ENCODE assay signal across 8 cellular contexts in genomic region chr1:35809156-35810095, GRCh38. TPM values are rescaled to one million over a fixed set of nuclear protein-coding genes. Genes with fewer than 3 reads are reported as not detected.
A peak's percentile ranks its signal among the peaks of the same experiment; 100 is the strongest.
DNase-seq lines count a peak whose midpoint lies in the region; ATAC-seq and TF ChIP-seq lines count a peak whose summit lies in the region.

No MANE protein-coding gene starts in this region.

- H3K4ac ChIP-seq in mesenchymal stem cell (ENCODE audit: low read depth in 1 of 2, low read length in 2 of 2) = no peak overlapping the region

- H3K79me1 ChIP-seq in mesenchymal stem cell (replicated peaks; ENCODE audit: low read length, poor library complexity, severe bottlenecking) = peaks cover 16% of the 10 kb centered on the region

- H2AFZ ChIP-seq in mesenchymal stem cell (ENCODE audit: low read depth, low read length) = no peak overlapping the region

- H2BK120ac ChIP-seq in mesenchymal stem cell (ENCODE audit: low read depth, low read length) = no peak overlapping the region

- no peaks in the 10 kb centered on the region for H3K36me3 Mint-ChIP-seq in activated naive CD4-positive, alpha-beta T cell treated with anti-CD3 and anti-CD28 coated beads, Interleukin-2, amount 50 U/mL, for 24 hours

- TF ChIP-seq POLR2A in body of pancreas (IDR thresholded peaks at IDR 0.05) = no peak

- H2AK5ac ChIP-seq in mesenchymal stem cell (ENCODE audit: low read length, severe bottlenecking) = no peak overlapping the region

- H3K27me3 ChIP-seq in body of pancreas = no peaks in the 10 kb centered on the region
- H3K27me3 ChIP-seq in mesenchymal stem cell (ENCODE audit: control insufficient read depth in 1 of 2, insufficient read depth in 1 of 2, low read length in 2 of 2) = no peaks in the 10 kb centered on the region

- TF ChIP-seq CTCF in body of pancreas (IDR thresholded peaks at IDR 0.05) = no peak

- H3K36me3 ChIP-seq in body of pancreas (replicated peaks in 1 of 2; ENCODE audit: insufficient read depth in 1 of 2, low read depth in 2 of 2) = no peaks in the 10 kb centered on the region
- H3K36me3 ChIP-seq in mesenchymal stem cell (ENCODE audit: control insufficient read depth in 1 of 2, insufficient read depth in 2 of 2, low read depth in 1 of 2, low read length in 2 of 2) = no peaks in the 10 kb centered on the region
- H3K36me3 ChIP-seq in urinary bladder (ENCODE audit: insufficient read depth) = no peaks in the 10 kb centered on the region

- ATAC-seq in body of pancreas (no peak), GM18868 (IDR thresholded peaks at IDR 0.05; ENCODE audit: unreplicated experiment) (no peak)

- H3K27ac ChIP-seq in body of pancreas (peak overlapping the region; percentile 48 to 85 (median 80)), mesenchymal stem cell (ENCODE audit: low read length, poor library complexity, severe bottlenecking) (no peak overlapping the region), urinary bladder (ENCODE audit: low read depth) (no peak overlapping the region)

- H3K4me2 ChIP-seq in mesenchymal stem cell (ENCODE audit: low read length, poor library complexity, severe bottlenecking) = peak overlapping the region; percentile 82

- no peak overlapping the region for H3K18ac ChIP-seq in mesenchymal stem cell (ENCODE audit: low read depth in 1 of 2, low read length in 2 of 2)

- WGBS in body of pancreas, 2 donors = 12 to 14% methylated on average over 7 of the region's 7 CpGs
- WGBS in mesenchymal stem cell = 89% methylated on average over 5 of the region's 7 CpGs
- WGBS in urinary bladder = 42% methylated on average over 7 of the region's 7 CpGs

- H3K4me3 ChIP-seq in body of pancreas (peak overlapping the region; percentile 57 to 76), mesenchymal stem cell (ENCODE audit: insufficient read depth in 1 of 2, low read depth in 1 of 2, low read length in 2 of 2) (peak overlapping the region in 1 of 2 experiments; percentile 79), urinary bladder (ENCODE audit: low read depth, low read length) (peak overlapping the region; percentile 71)

- intact Hi-C loops in body of pancreas (cut with DNase I) = no loop called here

- no peak overlapping the region for H2BK5ac ChIP-seq in mesenchymal stem cell (ENCODE audit: low read depth, low read length, poor library complexity, severe bottlenecking)

- H3K27me3 Mint-ChIP-seq in activated naive CD4-positive, alpha-beta T cell treated with anti-CD3 and anti-CD28 coated beads, Interleukin-2, amount 50 U/mL, for 24 hours = no peaks in the 10 kb centered on the region

- H3K14ac ChIP-seq in mesenchymal stem cell (ENCODE audit: low read length in 2 of 2) = no peak overlapping the region

- H3K23ac ChIP-seq in mesenchymal stem cell (ENCODE audit: low read length in 2 of 2) = no peak overlapping the region

- H3K27ac Mint-ChIP-seq in activated naive CD4-positive, alpha-beta T cell treated with anti-CD3 and anti-CD28 coated beads, Interleukin-2, amount 50 U/mL, for 24 hours = peak overlapping the region; percentile 68

- DNase-seq in activated naive CD4-positive, alpha-beta T cell treated with anti-CD3 and anti-CD28 coated beads, Interleukin-2, amount 50 U/mL, for 16 hours = no peak
- DNase-seq in body of pancreas (no peak), mesenchymal stem cell (peak; percentile 5), NCI-H1105 (lab: John Stamatoyannopoulos, UW) (no peak), NOMO-1 treated with dmso at 0.1 percent for 144 hours (lab: John Stamatoyannopoulos, UW; ENCODE audit: unreplicated experiment) (no peak)

- H3K4me3 Mint-ChIP-seq in activated naive CD4-positive, alpha-beta T cell treated with anti-CD3 and anti-CD28 coated beads, Interleukin-2, amount 50 U/mL, for 24 hours = peak overlapping the region; percentile 84

- no peak overlapping the region for H4K91ac ChIP-seq in mesenchymal stem cell (ENCODE audit: low read length)

- H2BK15ac ChIP-seq in mesenchymal stem cell (ENCODE audit: low read depth, poor library complexity, severe bottlenecking) = no peak overlapping the region

- no peaks in the 10 kb centered on the region for H3K9me3 Mint-ChIP-seq in activated naive CD4-positive, alpha-beta T cell treated with anti-CD3 and anti-CD28 coated beads, Interleukin-2, amount 50 U/mL, for 24 hours

- peaks cover 28% of the 10 kb centered on the region for H3K4me1 Mint-ChIP-seq in activated naive CD4-positive, alpha-beta T cell treated with anti-CD3 and anti-CD28 coated beads, Interleukin-2, amount 50 U/mL, for 24 hours

- H4K8ac ChIP-seq in mesenchymal stem cell (ENCODE audit: low read length) = no peak overlapping the region

- no peak overlapping the region for H2BK12ac ChIP-seq in mesenchymal stem cell (ENCODE audit: low read length in 2 of 2)

- H3K9me3 ChIP-seq in body of pancreas (no peaks in the 10 kb centered on the region), mesenchymal stem cell (ENCODE audit: control insufficient read depth, low read length) (no peaks in the 10 kb centered on the region)

- peak overlapping the region; percentile 97 for H3K9ac ChIP-seq in mesenchymal stem cell (ENCODE audit: low read length)

- H3K4me1 ChIP-seq in body of pancreas = peaks cover 20% of the 10 kb centered on the region
- peaks cover 6% of the 10 kb centered on the region for H3K4me1 ChIP-seq in mesenchymal stem cell (ENCODE audit: control insufficient read depth, insufficient read depth, low read depth, low read length)
- no peaks in the 10 kb centered on the region for H3K4me1 ChIP-seq in urinary bladder (ENCODE audit: insufficient read depth)

RNA-seq across cellular contexts. Expression of gene AGO4, which starts 1.6 kb away (rescaled TPM):
- total RNA-seq in body of pancreas (10 to 100 TPM in 1 of 2 donors, 1 to 10 TPM in 1; 6.9 to 11.9 TPM), urinary bladder (31.7 TPM)
- polyA plus RNA-seq in mesenchymal stem cell (2013, experiment 1 of 2) = 7.5 TPM
- polyA plus RNA-seq in mesenchymal stem cell (2013, experiment 2 of 2) = 7.2 TPM
- 11.2 TPM for polyA plus RNA-seq in urinary bladder

RNA-seq across cellular contexts. Expression of gene CLSPN, which starts 39.6 kb away (rescaled TPM):
- total RNA-seq in body of pancreas (not detected), urinary bladder (10.4 TPM)
- polyA plus RNA-seq in mesenchymal stem cell (2013, experiment 1 of 2) = 4.4 TPM
- 4.3 TPM for polyA plus RNA-seq in mesenchymal stem cell (2013, experiment 2 of 2)
- polyA plus RNA-seq in urinary bladder = 0.25 TPM

Comparison
In these comparisons a context has a peak if more than half of its experiments do, and no peak if none do; other contexts are left out.
1. H3K27ac ChIP-seq: peak in body of pancreas (4 of 4); none in mesenchymal stem cell (single experiment) and urinary bladder (single experiment).
2. RNA of gene CLSPN, which starts 39.6 kb away (total RNA-seq): 10.4 TPM in urinary bladder (single experiment); not detected in body of pancreas; every median in the first group is over 10 times any median in the second.